ENCODE assay signal across 8 cellular contexts in the genomic region with DNA sequence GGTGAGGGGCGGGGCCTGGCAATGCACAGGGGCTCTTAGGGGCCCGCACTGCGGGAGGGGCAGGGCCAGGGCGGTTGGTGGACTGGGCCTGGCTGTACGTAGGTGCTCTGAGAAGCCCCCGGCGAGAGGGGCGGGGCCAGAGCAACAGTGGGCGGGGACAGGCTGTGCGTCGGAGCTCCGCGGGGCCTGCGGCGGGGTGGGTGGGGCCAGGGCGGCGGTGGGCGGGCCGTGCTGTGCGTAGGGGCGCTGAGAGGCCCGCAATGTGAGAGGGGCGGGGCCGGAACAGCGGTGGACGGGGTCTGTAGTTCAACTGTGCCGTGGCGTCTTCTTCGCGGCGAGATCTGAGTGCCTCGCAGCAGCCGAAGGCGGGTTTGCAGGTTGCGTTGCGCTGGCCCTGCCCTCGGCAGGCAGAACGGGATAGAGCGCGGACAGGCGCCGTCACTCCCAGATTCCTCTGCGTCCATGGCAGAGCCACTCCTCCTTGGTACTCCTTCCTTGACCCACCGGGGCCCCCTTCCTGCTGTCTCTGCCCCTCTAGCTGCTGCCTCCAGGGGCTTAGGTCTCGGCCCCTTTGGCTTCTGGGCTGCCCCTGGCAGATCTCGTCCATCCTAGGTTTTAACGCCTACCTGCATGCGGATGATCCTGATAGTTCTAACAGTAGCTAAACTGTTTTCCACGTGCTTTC. TPM values are rescaled to one million over a fixed set of nuclear protein-coding genes. Genes with fewer than 3 reads are reported as not detected.
A peak's percentile ranks its signal among the peaks of the same experiment; 100 is the strongest.
DNase-seq lines count a peak whose midpoint lies in the region; ATAC-seq, FAIRE-seq and TF ChIP-seq lines count a peak whose summit lies in the region.

No MANE protein-coding gene starts in this region.

- H3K36me3 Mint-ChIP-seq in neural progenitor cell: no peaks in the 10 kb centered on the region

- peak overlapping the region; percentile 52 for H3K4me3 ChIP-seq in RWPE2 (ENCODE audit: severe bottlenecking)
- peak overlapping the region; percentile 73 for H3K4me3 ChIP-seq in fibroblast of villous mesenchyme (ENCODE audit: low read depth, low read length)
- H3K4me3 ChIP-seq in neural progenitor cell: peak overlapping the region; percentile 71
- peak overlapping the region; percentile 61 to 90 (median 73) for H3K4me3 ChIP-seq in stomach

- H3K4me2 ChIP-seq in neural progenitor cell: peak overlapping the region; percentile 99

- peak overlapping the region; percentile 91 for H2AFZ ChIP-seq in neural progenitor cell (replicated peaks)

- H3K4me3 Mint-ChIP-seq in neural progenitor cell: peak overlapping the region; percentile 92

- H3K36me3 ChIP-seq in RWPE2 (ENCODE audit: low read depth) (no peaks in the 10 kb centered on the region), neural progenitor cell (no peaks in the 10 kb centered on the region), stomach (no peaks in the 10 kb centered on the region)

- H3K27ac Mint-ChIP-seq in neural progenitor cell: no peak overlapping the region

- no peaks in the 10 kb centered on the region for H3K9me3 Mint-ChIP-seq in neural progenitor cell

- TF ChIP-seq CTCF in RWPE2 (IDR thresholded peaks at IDR 0.05; ENCODE audit: poor library complexity, severe bottlenecking): no peak
- no peak for TF ChIP-seq CTCF in fibroblast of villous mesenchyme (IDR thresholded peaks at IDR 0.05; ENCODE audit: insufficient read depth, low read depth, low read length)
- peak; percentile 16 for TF ChIP-seq CTCF in neural progenitor cell (IDR thresholded peaks at IDR 0.05)
- no peak for TF ChIP-seq CTCF in stomach (IDR thresholded peaks at IDR 0.05)

- H3K4me1 ChIP-seq in RWPE2 (ENCODE audit: insufficient read depth, poor library complexity, severe bottlenecking) (peaks cover 8% of the 10 kb centered on the region), neural progenitor cell (peaks cover 9% of the 10 kb centered on the region), stomach (peaks cover 21 to 28% (median 24%) of the 10 kb centered on the region in 4 donors)

- TF ChIP-seq POLR2A in H54 (IDR thresholded peaks at IDR 0.05; ENCODE audit: low read depth, low read length) (peak; percentile 59; the same call in 1 of the 2 replicates), stomach (IDR thresholded peaks at IDR 0.05) (no peak)

- intact Hi-C loops in stomach (cut with DNase I; ENCODE audit: low total_unique reads): loop anchor here (5.0 kb wide), 1 partner anchor 33 kb away; a partner anchor contains a TSS

- H3K9me3 ChIP-seq in RWPE2 (ENCODE audit: severe bottlenecking) (no peaks in the 10 kb centered on the region), neural progenitor cell (ENCODE audit: low read depth) (no peaks in the 10 kb centered on the region), stomach (no peaks in the 10 kb centered on the region)

- no peak for TF ChIP-seq EP300 in stomach (IDR thresholded peaks at IDR 0.05)

- no peak for FAIRE-seq in H54 (lab: Jason Lieb, UNC)

- H3K9ac ChIP-seq in neural progenitor cell: no peak overlapping the region

- peak; percentile 86 for DNase-seq in ELR (ENCODE audit: low read depth)
- peak; percentile 94 for DNase-seq in H54 (ENCODE audit: insufficient read length, low spot score)
- peak; percentile 89 for DNase-seq in LoVo (ENCODE audit: low spot score)
- DNase-seq in RWPE2 (ENCODE audit: low spot score): peak; percentile 90
- DNase-seq in activated effector memory CD4-positive, alpha-beta T cell treated with Interleukin-2 at 50 U/mL for 16 hours: peak; percentile 92
- peak; percentile 93 for DNase-seq in fibroblast of villous mesenchyme (ENCODE audit: low read depth)
- DNase-seq in neural progenitor cell (ENCODE audit: low spot score): peak; percentile 96
- DNase-seq in stomach: peak; percentile 94

- peaks cover 6% of the 10 kb centered on the region for H4K20me1 ChIP-seq in neural progenitor cell (ENCODE audit: low read depth)

- H3K27me3 ChIP-seq in RWPE2 (ENCODE audit: insufficient read depth, poor library complexity, severe bottlenecking) (no peaks in the 10 kb centered on the region), neural progenitor cell (peaks cover 42% of the 10 kb centered on the region), stomach (peaks cover 0 to 13% (median 7%) of the 10 kb centered on the region in 3 donors)

- peaks cover 23% of the 10 kb centered on the region for H3F3A ChIP-seq in neural progenitor cell (ENCODE audit: low read depth)

- WGBS in stomach, 5 donors: 0% methylated on average over 7 to 49 of the region's 49 CpGs

- peak; percentile 75 for ATAC-seq in RWPE2 (ENCODE audit: low read depth)

- H3K27ac ChIP-seq in RWPE2 (ENCODE audit: poor library complexity, severe bottlenecking) (peak overlapping the region; percentile 55), neural progenitor cell (peak overlapping the region; percentile 12), stomach (peak overlapping the region; percentile 83 to 97 (median 91))

- peaks cover 24% of the 10 kb centered on the region for H3K27me3 Mint-ChIP-seq in neural progenitor cell (ENCODE audit: insufficient read depth, low read depth)

- H3K79me2 ChIP-seq in neural progenitor cell (ENCODE audit: low read depth): no peaks in the 10 kb centered on the region

- H3K4me1 Mint-ChIP-seq in neural progenitor cell: peaks cover 25% of the 10 kb centered on the region

RNA-seq across cellular contexts. Expression of a gene that starts 33.2 kb away (rescaled TPM):
- 6.8 and 10.4 TPM in 2 replicates for total RNA-seq in fibroblast of villous mesenchyme
- 31.4 and 34.5 TPM in 2 replicates for total RNA-seq in neural progenitor cell (ENCODE audit: low replicate concordance)
- 1 to 10 TPM in 2 of 5 donors, not detected in 3; 3.2 to 3.7 TPM for total RNA-seq in stomach
- polyA plus RNA-seq in stomach: 1 to 10 TPM; 1.7 to 3.1 (median 2.6) TPM

Comparison
In these comparisons a context has a peak if more than half of its experiments do, and no peak if none do; other contexts are left out.
1. Peak in every context shown above with its lines: DNase-seq, ATAC-seq, H3K4me3 ChIP-seq and H3K27ac ChIP-seq.
2. H3K27ac ChIP-seq: peak in every context shown above with its lines; median percentile 91 in stomach; 55 in RWPE2; 12 in neural progenitor cell.